ENCODE assay signal across 1 cellular context in the genomic region with DNA sequence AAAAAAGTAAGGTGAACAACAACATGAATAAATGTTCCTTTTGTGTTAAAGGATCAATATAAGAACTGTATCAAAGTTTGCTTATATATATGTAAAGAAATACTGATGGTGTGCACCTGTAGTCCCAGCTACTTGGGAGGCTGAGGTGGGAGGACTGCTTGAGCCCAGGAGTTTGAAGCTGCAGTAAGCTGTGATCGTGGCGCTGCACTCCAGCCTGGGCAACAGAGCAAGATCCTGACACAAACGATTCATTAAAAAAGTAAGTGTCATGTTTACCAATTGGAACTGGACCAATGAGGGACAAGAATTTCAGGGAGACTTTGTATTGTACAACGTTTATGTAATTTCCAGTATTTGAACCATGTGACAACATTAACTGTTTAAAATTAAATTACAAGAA.
TF ChIP-seq lines count a peak whose summit lies in the region.

No MANE protein-coding gene starts in this region.

TF ChIP-seq in endothelial cell of umbilical vein, 7 proteins besides CTCF, POLR2A, EP300 and RAD21 (continued from another document):
- TF ChIP-seq EZH2 (IDR thresholded peaks at IDR 0.05; ENCODE audit: borderline replicate concordance, low read depth, low read length, severe bottlenecking), result no peak
